ENCODE assay signal across 35 cellular contexts in genomic region chr7:156063241-156063810, GRCh38.
"Had no signal": no experiment of that assay in that cellular context is flagged by ENCODE, and none has a peak within 500 bp of the region (broad histone marks: within the 10 kb centered on the region; RNA-seq: fewer than 3 reads in every experiment).

No MANE protein-coding gene starts in this region.

- FAIRE-seq: astrocyte, bronchial epithelial cell, colon had no signal

- DNase-seq: activated B cell treated with CpG ODN at 0.5 μM for 24 hours; activated CD4-positive, alpha-beta memory T cell treated with anti-CD3 and anti-CD28 coated beads, Interleukin-2, amount 10 ng/mL, durations not matched to agents 7 days and 5 days; activated CD4-positive, alpha-beta T cell treated with anti-CD3 and anti-CD28 coated beads for 36 hours; activated CD4-positive, alpha-beta T cell treated with anti-CD3 and anti-CD28 coated beads, Interleukin-2, amount 10 ng/mL, durations not matched to agents 24 days and 14 days; activated CD4-positive, alpha-beta T cell treated with anti-CD3 and anti-CD28 coated beads, Interleukin-2, amount 50 U/mL, for 4 hours; activated CD4-positive, CD25-positive, alpha-beta regulatory T cell treated with anti-CD3 and anti-CD28 coated beads, Interleukin-2, amount 50 U/mL, for 72 hours; activated CD8-positive, alpha-beta memory T cell treated with anti-CD3 and anti-CD28 coated beads for 24 hours; activated effector memory CD4-positive, alpha-beta T cell treated with Interleukin-2 at 50 U/mL for 16 hours; activated gamma-delta T cell treated with Interleukin-2 at 50 U/mL for 16 hours; activated naive CD4-positive, alpha-beta T cell treated with Interleukin-2 at 50 U/mL for 16 hours; activated naive CD8-positive, alpha-beta T cell treated with anti-CD3 and anti-CD28 coated beads for 36 hours; activated naive CD8-positive, alpha-beta T cell treated with anti-CD3 and anti-CD28 coated beads, Interleukin-2, amount 50 U/mL, for 24 hours; activated T-cell treated with anti-CD3 and anti-CD28 coated beads, Interleukin-2, amount 50 U/mL, for 4 hours; adrenal gland; anterior cingulate cortex; brain microvascular endothelial cell; caudate nucleus; cortex of kidney; dermis blood vessel endothelial cell; effector CD4-positive, alpha-beta T cell; effector memory CD8-positive, alpha-beta T cell; erythroblast; foreskin melanocyte; T-helper 1 cell; T-helper 17 cell; T1000; WERI-Rb-1 had no signal

- H3K27me3 Mint-ChIP-seq: activated B cell treated with CpG ODN at 0.5 μM for 24 hours; activated CD4-positive, alpha-beta memory T cell treated with anti-CD3 and anti-CD28 coated beads, Interleukin-2, amount 10 ng/mL, durations not matched to agents 7 days and 5 days; activated naive CD8-positive, alpha-beta T cell treated with anti-CD3 and anti-CD28 coated beads, Interleukin-2, amount 50 U/mL, for 24 hours had no signal

- ATAC-seq: activated CD4-positive, alpha-beta T cell treated with anti-CD3 and anti-CD28 coated beads for 36 hours; activated naive CD8-positive, alpha-beta T cell treated with anti-CD3 and anti-CD28 coated beads, Interleukin-2, amount 50 U/mL, for 24 hours; activated T-cell treated with anti-CD3 and anti-CD28 coated beads, Interleukin-2, amount 50 U/mL, for 4 hours; activated T-helper 17 cell treated with anti-CD3 and anti-CD28 coated beads, Interleukin-2, amount 50 U/mL, for 72 hours; effector memory CD8-positive, alpha-beta T cell; gastroesophageal sphincter; T-helper 17 cell had no signal

- H3K9me3 Mint-ChIP-seq: activated B cell treated with CpG ODN at 0.5 μM for 24 hours had no signal

- H3K4me3 ChIP-seq: adrenal gland, esophagus muscularis mucosa, gastroesophageal sphincter had no signal

- H3K27ac ChIP-seq: adrenal gland, brain microvascular endothelial cell, esophagus muscularis mucosa, gastroesophageal sphincter, WERI-Rb-1 had no signal

- H3K36me3 ChIP-seq: adrenal gland, brain microvascular endothelial cell, esophagus muscularis mucosa, gastroesophageal sphincter, WERI-Rb-1 had no signal

- H3K4me1 ChIP-seq: adrenal gland, esophagus muscularis mucosa, gastroesophageal sphincter had no signal

- H3K27me3 ChIP-seq: adrenal gland, brain microvascular endothelial cell had no signal

- H3K9me3 ChIP-seq: adrenal gland, esophagus muscularis mucosa, gastroesophageal sphincter had no signal

- H3K4me1 Mint-ChIP-seq: activated B cell treated with CpG ODN at 0.5 μM for 24 hours; activated CD4-positive, alpha-beta memory T cell treated with anti-CD3 and anti-CD28 coated beads, Interleukin-2, amount 10 ng/mL, durations not matched to agents 7 days and 5 days; activated CD4-positive, alpha-beta T cell treated with anti-CD3 and anti-CD28 coated beads, Interleukin-2, amount 10 ng/mL, durations not matched to agents 24 days and 14 days; activated naive CD4-positive, alpha-beta T cell treated with anti-CD3 and anti-CD28 coated beads, Interleukin-2, amount 50 U/mL, for 24 hours; activated naive CD8-positive, alpha-beta T cell treated with anti-CD3 and anti-CD28 coated beads, Interleukin-2, amount 50 U/mL, for 24 hours; activated T-helper 17 cell treated with anti-CD3 and anti-CD28 coated beads, Interleukin-2, amount 50 U/mL, for 72 hours; T-helper 17 cell had no signal

- H3K4me3 Mint-ChIP-seq: activated B cell treated with CpG ODN at 0.5 μM for 24 hours; activated CD4-positive, alpha-beta memory T cell treated with anti-CD3 and anti-CD28 coated beads, Interleukin-2, amount 10 ng/mL, durations not matched to agents 7 days and 5 days; activated CD4-positive, alpha-beta T cell treated with anti-CD3 and anti-CD28 coated beads for 36 hours; activated CD4-positive, alpha-beta T cell treated with anti-CD3 and anti-CD28 coated beads, Interleukin-2, amount 10 ng/mL, durations not matched to agents 24 days and 14 days; activated naive CD4-positive, alpha-beta T cell treated with anti-CD3 and anti-CD28 coated beads, Interleukin-2, amount 50 U/mL, for 24 hours; activated naive CD8-positive, alpha-beta T cell treated with anti-CD3 and anti-CD28 coated beads for 36 hours; activated naive CD8-positive, alpha-beta T cell treated with anti-CD3 and anti-CD28 coated beads, Interleukin-2, amount 50 U/mL, for 24 hours; activated T-cell treated with anti-CD3 and anti-CD28 coated beads, Interleukin-2, amount 50 U/mL, for 4 hours; activated T-helper 17 cell treated with anti-CD3 and anti-CD28 coated beads, Interleukin-2, amount 50 U/mL, for 72 hours; effector memory CD8-positive, alpha-beta T cell; T-helper 17 cell; T-helper 2 cell treated with Interferon-gamma antibody and Interleukin-4, amounts not matched to agents 5 μg/mL and 100 μg/mL, for 36 hours had no signal

- H3K36me3 Mint-ChIP-seq: activated naive CD4-positive, alpha-beta T cell treated with anti-CD3 and anti-CD28 coated beads, Interleukin-2, amount 50 U/mL, for 24 hours; activated naive CD8-positive, alpha-beta T cell treated with anti-CD3 and anti-CD28 coated beads for 36 hours had no signal

- H3K27ac Mint-ChIP-seq: activated B cell treated with CpG ODN at 0.5 μM for 24 hours; activated CD4-positive, alpha-beta memory T cell treated with anti-CD3 and anti-CD28 coated beads, Interleukin-2, amount 10 ng/mL, durations not matched to agents 7 days and 5 days; activated CD4-positive, alpha-beta T cell treated with anti-CD3 and anti-CD28 coated beads for 36 hours; activated CD4-positive, alpha-beta T cell treated with anti-CD3 and anti-CD28 coated beads, Interleukin-2, amount 10 ng/mL, durations not matched to agents 24 days and 14 days; activated naive CD4-positive, alpha-beta T cell treated with anti-CD3 and anti-CD28 coated beads, Interleukin-2, amount 50 U/mL, for 24 hours; activated naive CD8-positive, alpha-beta T cell treated with anti-CD3 and anti-CD28 coated beads for 36 hours; activated naive CD8-positive, alpha-beta T cell treated with anti-CD3 and anti-CD28 coated beads, Interleukin-2, amount 50 U/mL, for 24 hours; activated T-helper 17 cell treated with anti-CD3 and anti-CD28 coated beads, Interleukin-2, amount 50 U/mL, for 72 hours; effector memory CD8-positive, alpha-beta T cell; T-helper 17 cell; T-helper 2 cell treated with Interferon-gamma antibody and Interleukin-4, amounts not matched to agents 5 μg/mL and 100 μg/mL, for 36 hours had no signal
